Comparison of ENCODE assay signal across 1 cellular context in the genomic region with DNA sequence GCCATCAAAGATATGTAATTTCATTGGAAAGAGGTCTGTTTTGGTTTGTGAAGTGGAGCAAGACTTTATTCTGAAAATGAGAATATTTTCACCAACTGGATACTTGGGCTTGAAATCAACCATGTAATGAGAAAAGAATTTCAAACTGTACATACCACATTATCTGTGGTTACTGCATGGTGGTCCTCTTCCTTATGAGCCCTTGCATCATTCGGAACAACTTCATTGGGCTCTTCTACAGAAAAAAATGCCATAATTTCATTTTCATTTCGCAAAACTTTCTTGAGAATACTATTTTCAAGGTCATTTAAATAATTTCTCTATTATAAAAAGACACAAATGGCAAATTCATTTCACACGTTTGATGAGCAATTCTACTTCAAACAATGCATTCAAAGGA.
TF ChIP-seq lines count a peak whose summit lies in the region.

No MANE protein-coding gene starts in this region.

TF ChIP-seq in IMR-90, 13 proteins besides CTCF, POLR2A, EP300 and RAD21:
- TF ChIP-seq MAFK (IDR thresholded peaks at IDR 0.05; ENCODE audit: low read depth, low read length) = no peak
- TF ChIP-seq, protein P1, sequence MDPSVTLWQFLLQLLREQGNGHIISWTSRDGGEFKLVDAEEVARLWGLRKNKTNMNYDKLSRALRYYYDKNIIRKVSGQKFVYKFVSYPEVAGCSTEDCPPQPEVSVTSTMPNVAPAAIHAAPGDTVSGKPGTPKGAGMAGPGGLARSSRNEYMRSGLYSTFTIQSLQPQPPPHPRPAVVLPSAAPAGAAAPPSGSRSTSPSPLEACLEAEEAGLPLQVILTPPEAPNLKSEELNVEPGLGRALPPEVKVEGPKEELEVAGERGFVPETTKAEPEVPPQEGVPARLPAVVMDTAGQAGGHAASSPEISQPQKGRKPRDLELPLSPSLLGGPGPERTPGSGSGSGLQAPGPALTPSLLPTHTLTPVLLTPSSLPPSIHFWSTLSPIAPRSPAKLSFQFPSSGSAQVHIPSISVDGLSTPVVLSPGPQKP (IDR thresholded peaks at IDR 0.05; ENCODE audit: borderline replicate concordance, low read depth, low read length) = no peak
- TF ChIP-seq NFE2L2 (IDR thresholded peaks at IDR 0.05; ENCODE audit: low read depth, low read length) = no peak
- TF ChIP-seq MXI1 (IDR thresholded peaks at IDR 0.05; ENCODE audit: borderline replicate concordance, low read depth, low read length) = no peak
- TF ChIP-seq RCOR1 (IDR thresholded peaks at IDR 0.05; ENCODE audit: insufficient replicate concordance, low read length) = no peak
- no peak for TF ChIP-seq CEBPB (IDR thresholded peaks at IDR 0.05; ENCODE audit: low read depth, low read length)
